ENCODE assay signal across 1 cellular context in the genomic region with DNA sequence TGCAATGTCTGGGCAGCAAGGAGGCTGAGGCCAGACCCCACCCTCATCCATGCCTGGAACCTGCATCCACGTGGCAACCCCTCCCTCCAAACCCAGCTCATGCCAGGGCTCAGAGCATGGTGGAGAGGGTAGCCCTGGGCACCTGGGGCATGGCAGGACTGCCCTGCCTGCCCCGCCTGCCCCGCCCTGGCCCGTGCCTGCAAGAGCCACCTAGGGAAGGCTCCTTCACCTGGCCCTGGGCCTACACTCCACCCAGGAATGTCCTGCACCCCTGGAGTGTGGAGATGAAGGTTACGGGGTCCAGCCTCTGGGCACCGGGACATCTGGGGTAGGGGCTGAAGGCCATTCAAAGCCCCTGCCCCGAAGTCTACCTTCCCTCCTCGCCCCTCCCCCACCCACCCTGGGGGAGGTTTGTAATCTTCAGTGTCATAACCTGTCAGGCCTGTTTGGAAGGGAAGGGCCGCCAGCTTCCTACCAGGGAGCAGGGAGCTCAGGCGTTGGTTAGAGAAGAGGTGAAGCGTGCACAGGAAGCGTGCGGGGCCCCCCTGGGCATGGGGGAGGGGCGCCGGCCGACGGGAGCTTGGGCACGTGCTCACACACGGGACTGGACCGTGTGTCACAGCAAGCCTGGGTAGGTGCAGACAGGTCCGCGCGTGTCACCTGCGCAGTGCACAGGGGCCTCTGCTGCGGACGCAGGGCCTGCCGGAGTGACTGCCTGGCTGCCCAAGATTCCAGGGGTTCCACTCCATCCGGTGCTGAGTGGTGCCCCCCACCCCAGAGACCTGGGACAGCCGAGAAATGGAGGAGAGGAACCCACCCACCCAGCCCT.
TF ChIP-seq lines count a peak whose summit lies in the region.

No MANE protein-coding gene starts in this region.

TF ChIP-seq in H1, 55 proteins besides CTCF, POLR2A, EP300 and RAD21:
- TF ChIP-seq MAFK (IDR thresholded peaks at IDR 0.05; ENCODE audit: low read depth, low read length), result no peak
- no peak for TF ChIP-seq HDAC6 (IDR thresholded peaks at IDR 0.05; ENCODE audit: low read depth, low read length)
- TF ChIP-seq, protein P1, sequence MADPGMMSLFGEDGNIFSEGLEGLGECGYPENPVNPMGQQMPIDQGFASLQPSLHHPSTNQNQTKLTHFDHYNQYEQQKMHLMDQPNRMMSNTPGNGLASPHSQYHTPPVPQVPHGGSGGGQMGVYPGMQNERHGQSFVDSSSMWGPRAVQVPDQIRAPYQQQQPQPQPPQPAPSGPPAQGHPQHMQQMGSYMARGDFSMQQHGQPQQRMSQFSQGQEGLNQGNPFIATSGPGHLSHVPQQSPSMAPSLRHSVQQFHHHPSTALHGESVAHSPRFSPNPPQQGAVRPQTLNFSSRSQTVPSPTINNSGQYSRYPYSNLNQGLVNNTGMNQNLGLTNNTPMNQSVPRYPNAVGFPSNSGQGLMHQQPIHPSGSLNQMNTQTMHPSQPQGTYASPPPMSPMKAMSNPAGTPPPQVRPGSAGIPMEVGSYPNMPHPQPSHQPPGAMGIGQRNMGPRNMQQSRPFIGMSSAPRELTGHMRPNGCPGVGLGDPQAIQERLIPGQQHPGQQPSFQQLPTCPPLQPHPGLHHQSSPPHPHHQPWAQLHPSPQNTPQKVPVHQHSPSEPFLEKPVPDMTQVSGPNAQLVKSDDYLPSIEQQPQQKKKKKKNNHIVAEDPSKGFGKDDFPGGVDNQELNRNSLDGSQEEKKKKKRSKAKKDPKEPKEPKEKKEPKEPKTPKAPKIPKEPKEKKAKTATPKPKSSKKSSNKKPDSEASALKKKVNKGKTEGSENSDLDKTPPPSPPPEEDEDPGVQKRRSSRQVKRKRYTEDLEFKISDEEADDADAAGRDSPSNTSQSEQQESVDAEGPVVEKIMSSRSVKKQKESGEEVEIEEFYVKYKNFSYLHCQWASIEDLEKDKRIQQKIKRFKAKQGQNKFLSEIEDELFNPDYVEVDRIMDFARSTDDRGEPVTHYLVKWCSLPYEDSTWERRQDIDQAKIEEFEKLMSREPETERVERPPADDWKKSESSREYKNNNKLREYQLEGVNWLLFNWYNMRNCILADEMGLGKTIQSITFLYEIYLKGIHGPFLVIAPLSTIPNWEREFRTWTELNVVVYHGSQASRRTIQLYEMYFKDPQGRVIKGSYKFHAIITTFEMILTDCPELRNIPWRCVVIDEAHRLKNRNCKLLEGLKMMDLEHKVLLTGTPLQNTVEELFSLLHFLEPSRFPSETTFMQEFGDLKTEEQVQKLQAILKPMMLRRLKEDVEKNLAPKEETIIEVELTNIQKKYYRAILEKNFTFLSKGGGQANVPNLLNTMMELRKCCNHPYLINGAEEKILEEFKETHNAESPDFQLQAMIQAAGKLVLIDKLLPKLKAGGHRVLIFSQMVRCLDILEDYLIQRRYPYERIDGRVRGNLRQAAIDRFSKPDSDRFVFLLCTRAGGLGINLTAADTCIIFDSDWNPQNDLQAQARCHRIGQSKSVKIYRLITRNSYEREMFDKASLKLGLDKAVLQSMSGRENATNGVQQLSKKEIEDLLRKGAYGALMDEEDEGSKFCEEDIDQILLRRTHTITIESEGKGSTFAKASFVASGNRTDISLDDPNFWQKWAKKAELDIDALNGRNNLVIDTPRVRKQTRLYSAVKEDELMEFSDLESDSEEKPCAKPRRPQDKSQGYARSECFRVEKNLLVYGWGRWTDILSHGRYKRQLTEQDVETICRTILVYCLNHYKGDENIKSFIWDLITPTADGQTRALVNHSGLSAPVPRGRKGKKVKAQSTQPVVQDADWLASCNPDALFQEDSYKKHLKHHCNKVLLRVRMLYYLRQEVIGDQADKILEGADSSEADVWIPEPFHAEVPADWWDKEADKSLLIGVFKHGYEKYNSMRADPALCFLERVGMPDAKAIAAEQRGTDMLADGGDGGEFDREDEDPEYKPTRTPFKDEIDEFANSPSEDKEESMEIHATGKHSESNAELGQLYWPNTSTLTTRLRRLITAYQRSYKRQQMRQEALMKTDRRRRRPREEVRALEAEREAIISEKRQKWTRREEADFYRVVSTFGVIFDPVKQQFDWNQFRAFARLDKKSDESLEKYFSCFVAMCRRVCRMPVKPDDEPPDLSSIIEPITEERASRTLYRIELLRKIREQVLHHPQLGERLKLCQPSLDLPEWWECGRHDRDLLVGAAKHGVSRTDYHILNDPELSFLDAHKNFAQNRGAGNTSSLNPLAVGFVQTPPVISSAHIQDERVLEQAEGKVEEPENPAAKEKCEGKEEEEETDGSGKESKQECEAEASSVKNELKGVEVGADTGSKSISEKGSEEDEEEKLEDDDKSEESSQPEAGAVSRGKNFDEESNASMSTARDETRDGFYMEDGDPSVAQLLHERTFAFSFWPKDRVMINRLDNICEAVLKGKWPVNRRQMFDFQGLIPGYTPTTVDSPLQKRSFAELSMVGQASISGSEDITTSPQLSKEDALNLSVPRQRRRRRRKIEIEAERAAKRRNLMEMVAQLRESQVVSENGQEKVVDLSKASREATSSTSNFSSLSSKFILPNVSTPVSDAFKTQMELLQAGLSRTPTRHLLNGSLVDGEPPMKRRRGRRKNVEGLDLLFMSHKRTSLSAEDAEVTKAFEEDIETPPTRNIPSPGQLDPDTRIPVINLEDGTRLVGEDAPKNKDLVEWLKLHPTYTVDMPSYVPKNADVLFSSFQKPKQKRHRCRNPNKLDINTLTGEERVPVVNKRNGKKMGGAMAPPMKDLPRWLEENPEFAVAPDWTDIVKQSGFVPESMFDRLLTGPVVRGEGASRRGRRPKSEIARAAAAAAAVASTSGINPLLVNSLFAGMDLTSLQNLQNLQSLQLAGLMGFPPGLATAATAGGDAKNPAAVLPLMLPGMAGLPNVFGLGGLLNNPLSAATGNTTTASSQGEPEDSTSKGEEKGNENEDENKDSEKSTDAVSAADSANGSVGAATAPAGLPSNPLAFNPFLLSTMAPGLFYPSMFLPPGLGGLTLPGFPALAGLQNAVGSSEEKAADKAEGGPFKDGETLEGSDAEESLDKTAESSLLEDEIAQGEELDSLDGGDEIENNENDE (IDR thresholded peaks at IDR 0.05; ENCODE audit: insufficient replicate concordance, low read length), result no peak
